In the genomic region with DNA sequence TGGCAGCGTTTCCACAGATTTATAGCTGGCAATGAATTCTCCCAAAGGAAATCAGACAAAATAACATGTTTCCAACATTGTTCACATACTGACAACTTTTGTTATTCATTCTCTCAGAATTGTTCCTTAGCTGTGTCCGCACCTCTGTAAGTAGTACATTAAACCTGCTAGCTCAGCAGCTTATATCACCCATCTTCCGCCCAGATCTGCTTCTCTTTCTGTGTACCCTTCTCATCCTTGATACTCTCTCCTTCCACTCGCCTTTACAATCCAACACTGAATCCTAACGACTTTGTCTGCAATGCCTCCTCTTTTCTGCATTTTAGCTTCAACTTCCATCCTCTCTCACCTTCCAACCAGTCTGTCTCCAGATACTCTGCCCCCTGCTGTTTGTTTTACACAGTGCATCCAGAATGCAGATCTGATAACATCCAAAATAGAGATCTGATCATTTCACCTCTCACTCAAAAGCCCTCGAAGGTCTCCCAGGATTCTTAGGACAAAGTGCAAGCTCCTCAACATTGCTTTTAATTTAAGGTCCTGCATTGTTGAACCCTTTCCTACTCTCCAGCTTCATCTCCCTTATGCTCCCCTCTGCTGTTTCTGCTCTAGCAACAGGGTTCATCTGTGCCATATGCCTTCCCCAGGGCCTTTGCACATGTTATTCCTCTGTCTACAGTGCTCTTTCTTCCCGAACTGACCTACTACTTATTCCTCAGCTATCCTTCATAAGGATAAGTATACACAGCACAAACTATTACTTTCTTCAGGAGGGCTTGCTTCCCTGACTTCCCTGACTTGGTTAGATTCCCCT, we compare ENCODE assay signal across 9 cellular contexts.
A peak's percentile ranks its signal among the peaks of the same experiment; 100 is the strongest.
DNase-seq lines count a peak whose midpoint lies in the region; ATAC-seq, FAIRE-seq and TF ChIP-seq lines count a peak whose summit lies in the region.
"Had no signal": no experiment of that assay in that cellular context is flagged by ENCODE, and none has a peak within 500 bp of the region (broad histone marks: within the 10 kb centered on the region; RNA-seq: fewer than 3 reads in every experiment).

No MANE protein-coding gene starts in this region.

- POLR2A ChIA-PET in MCF 10A (lab: Yijun Ruan, JAX) = no interaction called here

- H3K36me3 ChIP-seq in breast epithelium (no peaks in the 10 kb centered on the region), astrocyte (ENCODE audit: insufficient read depth, low read length) (no peaks in the 10 kb centered on the region), lower lobe of right lung (no peaks in the 10 kb centered on the region)

- no peaks in the 10 kb centered on the region for H3K27me3 Mint-ChIP-seq in MCF 10A (ENCODE audit: insufficient read depth, unreplicated experiment)
- H3K27me3 Mint-ChIP-seq in astrocyte (ENCODE audit: low read depth, unreplicated experiment) = no peaks in the 10 kb centered on the region
- H3K27me3 Mint-ChIP-seq: activated naive CD8-positive, alpha-beta T cell had no signal

- no peaks in the 10 kb centered on the region for H3K36me3 Mint-ChIP-seq in MCF 10A (ENCODE audit: insufficient read depth, unreplicated experiment)
- H3K36me3 Mint-ChIP-seq in astrocyte (ENCODE audit: low read depth, unreplicated experiment) = no peaks in the 10 kb centered on the region

- no peaks in the 10 kb centered on the region for H4K20me1 ChIP-seq in astrocyte (ENCODE audit: insufficient read depth, low read length)

- ATAC-seq in lower lobe of right lung = no peak

- no peaks in the 10 kb centered on the region for H3K79me2 ChIP-seq in astrocyte (ENCODE audit: insufficient read depth, low read length)

- DNase-seq in MCF 10A (ENCODE audit: unreplicated experiment) (peak; percentile 54), breast epithelium (ENCODE audit: low spot score in 2 of 2) (no peak), NCI-H2107 (lab: John Stamatoyannopoulos, UW) (peak; percentile 9), astrocyte (ENCODE audit: low read depth) (no peak), lower lobe of right lung (no peak), NCI-H510A (lab: John Stamatoyannopoulos, UW) (no peak), medulla oblongata (ENCODE audit: extremely low spot score) (no peak)
- no peak for DNase-seq in activated CD4-positive, CD25-positive, alpha-beta regulatory T cell (lab: John Stamatoyannopoulos, UW)

- TF ChIP-seq CTCF in MCF 10A (IDR thresholded peaks at IDR 0.05; ENCODE audit: unreplicated experiment) (peak; percentile 46), breast epithelium (IDR thresholded peaks at IDR 0.05) (peak in 1 of 3 donors; percentile 7), astrocyte (IDR thresholded peaks at IDR 0.05; ENCODE audit: insufficient read depth, low read depth, low read length) (peak; percentile 37), lower lobe of right lung (IDR thresholded peaks at IDR 0.05) (peak; percentile 46)

- no peaks in the 10 kb centered on the region for H3K4me1 ChIP-seq in breast epithelium
- no peaks in the 10 kb centered on the region for H3K4me1 ChIP-seq in astrocyte (ENCODE audit: insufficient read depth, low read length)
- no peaks in the 10 kb centered on the region for H3K4me1 ChIP-seq in lower lobe of right lung

- no peak overlapping the region for H3K27ac ChIP-seq in breast epithelium
- H3K27ac ChIP-seq in astrocyte (ENCODE audit: low read depth, low read length) = no peak overlapping the region
- H3K27ac ChIP-seq in lower lobe of right lung = no peak overlapping the region

- H3K4me3 Mint-ChIP-seq in MCF 10A (ENCODE audit: unreplicated experiment) = no peak overlapping the region
- no peak overlapping the region for H3K4me3 Mint-ChIP-seq in astrocyte (ENCODE audit: unreplicated experiment)
- H3K4me3 Mint-ChIP-seq: activated naive CD8-positive, alpha-beta T cell had no signal

- H3K27me3 ChIP-seq in breast epithelium (no peaks in the 10 kb centered on the region), astrocyte (ENCODE audit: insufficient read depth, low read length) (no peaks in the 10 kb centered on the region), lower lobe of right lung (ENCODE audit: low read depth) (no peaks in the 10 kb centered on the region)

- H3K9me3 ChIP-seq in breast epithelium (peaks cover 0 to 32% of the 10 kb centered on the region in 2 donors), astrocyte (ENCODE audit: insufficient read depth, low read depth, low read length) (no peaks in the 10 kb centered on the region), lower lobe of right lung (no peaks in the 10 kb centered on the region)

- H3K9me3 Mint-ChIP-seq in MCF 10A (ENCODE audit: unreplicated experiment) = no peaks in the 10 kb centered on the region
- no peaks in the 10 kb centered on the region for H3K9me3 Mint-ChIP-seq in astrocyte (ENCODE audit: unreplicated experiment)

- BruUV-seq in MCF 10A (replicated peaks; lab: Mats Ljungman, UMichigan) = no TSS peak

- H2AFZ ChIP-seq in astrocyte (ENCODE audit: low read depth, low read length) = no peak overlapping the region

- CTCF ChIA-PET in MCF 10A (lab: Yijun Ruan, JAX) = interaction anchor here (0.5 to 1.9 kb wide), 17 partner anchors 12 to 231 kb away, joined by 3 to 8 read pairs (median 4); no protein-coding TSS in a partner anchor

- H3K27ac Mint-ChIP-seq in MCF 10A (ENCODE audit: low read depth, unreplicated experiment) (no peak overlapping the region), astrocyte (ENCODE audit: unreplicated experiment) (no peak overlapping the region)
- H3K27ac Mint-ChIP-seq: activated naive CD8-positive, alpha-beta T cell had no signal

- intact Hi-C loops in MCF 10A (cut with micrococcal nuclease) (loop anchor here (1.0 to 2.0 kb wide), 2 partner anchors 55 to 230 kb away; no protein-coding TSS in a partner anchor), breast epithelium (cut with DNase I; ENCODE audit: low total_unique reads) (no loop called here), lower lobe of right lung (cut with DNase I) (no loop called here)

- H3K4me1 Mint-ChIP-seq in MCF 10A (ENCODE audit: insufficient read depth, unreplicated experiment) (no peaks in the 10 kb centered on the region), astrocyte (ENCODE audit: low read depth, unreplicated experiment) (no peaks in the 10 kb centered on the region)

- no peak overlapping the region for H3K9ac ChIP-seq in astrocyte (ENCODE audit: low read length)

- H3K4me2 ChIP-seq in astrocyte (ENCODE audit: low read length) = no peak overlapping the region

- FAIRE-seq in astrocyte (lab: Jason Lieb, UNC) = peak; percentile 91

- no peak for TF ChIP-seq POLR2A in breast epithelium (IDR thresholded peaks at IDR 0.05)

- H3K4me3 ChIP-seq in breast epithelium (no peak overlapping the region), astrocyte (ENCODE audit: insufficient read depth, low read depth, low read length) (no peak overlapping the region), lower lobe of right lung (no peak overlapping the region)

Comparison
In these comparisons a context has a peak if more than half of its experiments do, and no peak if none do; other contexts are left out.
1. DNase-seq: peak in MCF 10A (single experiment) and NCI-H2107 (single experiment); none in breast epithelium (0 of 2), astrocyte (single experiment), lower lobe of right lung (single experiment), NCI-H510A (single experiment), medulla oblongata (single experiment) and activated CD4-positive, CD25-positive, alpha-beta regulatory T cell (0 of 4).